ENCODE assay signal across 19 cellular contexts in the genomic region with DNA sequence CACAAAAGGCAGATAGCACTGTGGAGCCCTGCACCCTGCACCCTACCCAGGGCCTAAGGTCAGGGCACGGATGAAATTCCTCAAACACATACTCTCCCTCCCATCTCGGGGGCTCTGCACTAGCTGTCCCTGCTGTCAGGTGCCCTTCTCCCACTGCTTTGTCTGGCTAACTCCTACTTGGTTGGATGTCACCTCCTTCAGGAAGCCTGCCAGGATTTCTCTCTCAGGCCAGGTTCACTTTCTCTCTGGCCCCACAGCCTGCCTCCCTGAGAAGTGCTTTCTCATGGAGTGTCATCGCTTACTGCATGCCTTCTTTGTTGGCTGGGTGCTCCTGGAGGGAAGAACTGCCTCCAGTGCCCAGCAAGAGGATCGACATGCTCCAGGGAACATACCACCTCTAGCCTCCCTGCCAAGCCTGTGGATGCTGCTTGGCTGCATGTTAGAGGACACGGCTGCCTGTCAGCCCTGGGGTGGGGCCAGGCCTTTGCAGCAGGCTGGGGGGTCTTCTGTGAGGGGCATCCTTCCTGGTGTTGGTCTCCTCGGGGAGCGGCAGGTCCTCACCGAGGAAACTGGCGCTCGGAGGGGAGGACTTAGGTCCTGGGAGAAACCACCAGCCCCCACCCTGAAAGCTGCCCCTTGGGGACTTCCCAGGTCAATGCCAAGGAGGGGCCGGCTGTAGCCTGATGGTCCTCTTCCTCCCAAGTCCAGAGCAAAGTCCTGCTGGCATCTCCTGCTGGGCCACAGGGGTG. TPM values are rescaled to one million over a fixed set of nuclear protein-coding genes. Genes with fewer than 3 reads are reported as not detected.
DNase-seq lines count a peak whose midpoint lies in the region; ATAC-seq, FAIRE-seq and TF ChIP-seq lines count a peak whose summit lies in the region.
"Had no signal": no experiment of that assay in that cellular context is flagged by ENCODE, and none has a peak within 500 bp of the region (broad histone marks: within the 10 kb centered on the region; RNA-seq: fewer than 3 reads in every experiment).

No MANE protein-coding gene starts in this region.

- H3K9ac ChIP-seq in H1 (replicated peaks in 1 of 4; ENCODE audit: extremely low read depth in 1 of 4, low read depth in 3 of 4, low read length in 3 of 4) = no peak overlapping the region

- no peaks in the 10 kb centered on the region for H3K79me1 ChIP-seq in H1 (ENCODE audit: low read depth, low read length)

- WGBS in H1 (ENCODE audit: extremely low coverage in 1 of 2, insufficient coverage in 1 of 2, insufficient read length in 1 of 2, insufficient replicate concordance in 2 of 2, low coverage in 1 of 2, low lambda C conversion rate in 2 of 2, missing lambda C conversion rate in 1 of 2), 2 experiments = 76% methylated on average over 11 of the region's 11 CpGs; no CpG with 5 or more reads in 1 of the 2 experiments
- WGBS in right cardiac atrium = 75% methylated on average over 11 of the region's 11 CpGs
- WGBS in sigmoid colon, 2 donors = 80 to 93% methylated on average over 11 of the region's 11 CpGs

- H3F3A ChIP-seq in GM23338 (replicated peaks; ENCODE audit: low read depth) = no peaks in the 10 kb centered on the region

- no peaks in the 10 kb centered on the region for H3K9me2 ChIP-seq in GM23338 (ENCODE audit: insufficient read depth)

- DNase-seq in GM23338 (ENCODE audit: low spot score) (no peak), H1 (ENCODE audit: low read depth in 1 of 2, low spot score in 2 of 2) (no peak), right cardiac atrium (peak in 2 of 3 donors; percentile 44 to 48), progenitor cell of endocrine pancreas (ENCODE audit: low spot score, unreplicated experiment) (no peak), sigmoid colon (no peak), GM13977 (ENCODE audit: low spot score) (no peak), GM19238 (ENCODE audit: insufficient read length, low spot score) (no peak)
- DNase-seq: CD8-positive, alpha-beta memory T cell; DMS79 treated with DMSO at 0.1 percent for 48 hours; NCI-H1417 treated with DMSO at 0.1 percent for 48 hours; NCI-H187 treated with DMSO at 0.1 percent for 48 hours; NCI-H510A treated with DMSO at 0.1 percent for 48 hours; NCI-H774; OCI-M1; SHP77 treated with DMSO at 0.1 percent for 48 hours had no signal

- H3K79me2 ChIP-seq in GM23338 (replicated peaks; ENCODE audit: insufficient read depth) = no peaks in the 10 kb centered on the region
- no peaks in the 10 kb centered on the region for H3K79me2 ChIP-seq in H1 (ENCODE audit: control insufficient read depth in 1 of 2, insufficient read depth in 2 of 2, low read length in 2 of 2)

- TF ChIP-seq POLR2A in H1 (IDR thresholded peaks at IDR 0.05; ENCODE audit: control extremely low read depth in 1 of 2, low read depth in 2 of 2, low read length in 2 of 2) (no peak), sigmoid colon (IDR thresholded peaks at IDR 0.05) (no peak)

- H4K91ac ChIP-seq in H1 (replicated peaks; ENCODE audit: insufficient read length, low read length) = no peak overlapping the region

- TF ChIP-seq EP300 in H1 (IDR thresholded peaks at IDR 0.05; ENCODE audit: borderline replicate concordance in 1 of 2, low read depth in 2 of 2, low read length in 2 of 2) (no peak), sigmoid colon (IDR thresholded peaks at IDR 0.05) (no peak)

- peaks cover 4% of the 10 kb centered on the region; the same call in 1 of the 2 replicates for H3K4me1 ChIP-seq in GM23338 (ENCODE audit: insufficient read depth)
- peaks cover 0 to 12% (median 9%) of the 10 kb centered on the region in 4 experiments; a peak in 6 of 7 replicates for H3K4me1 ChIP-seq in H1 (replicated peaks in 1 of 4; ENCODE audit: control insufficient read depth in 3 of 4, insufficient read depth in 4 of 4, low read length in 3 of 4)
- peaks cover 4% of the 10 kb centered on the region for H3K4me1 ChIP-seq in right cardiac atrium (ENCODE audit: control insufficient read depth, insufficient read depth, low read length)
- H3K4me1 ChIP-seq in sigmoid colon = peaks cover 0 to 55% (median 37%) of the 10 kb centered on the region in 4 donors

- H3K9me3 ChIP-seq in H1 (ENCODE audit: insufficient read depth in 2 of 2, low read depth in 1 of 2, low read length in 1 of 2) = no peaks in the 10 kb centered on the region; a peak in 1 of 4 replicates
- no peaks in the 10 kb centered on the region for H3K9me3 ChIP-seq in right cardiac atrium (ENCODE audit: control insufficient read depth, low read length)
- no peaks in the 10 kb centered on the region for H3K9me3 ChIP-seq in sigmoid colon

- no peak for FAIRE-seq in H1 (lab: Jason Lieb, UNC)
- FAIRE-seq: D721Med had no signal

- H3K56ac ChIP-seq in H1 (replicated peaks; ENCODE audit: insufficient read length, low read depth, low read length) = no peak overlapping the region

- H3K14ac ChIP-seq in H1 (ENCODE audit: insufficient read length) = no peak overlapping the region

- in situ Hi-C loops in GM13977 (cut with MboI; ENCODE audit: low pct_unique_long_range_greater_than_20kb, low sequenced_read_pairs, unreplicated experiment) = no loop called here

- POLR2A ChIA-PET in H1 (lab: Charles Lee; ENCODE audit: partially characterized antibody) = interaction anchor here (1.2 kb wide), 1 partner anchor 9 kb away, joined by 3 read pairs; no protein-coding TSS in a partner anchor

- no peaks in the 10 kb centered on the region for H3K27me3 ChIP-seq in GM23338 (ENCODE audit: insufficient read depth)
- H3K27me3 ChIP-seq in H1 (replicated peaks in 1 of 4; ENCODE audit: control insufficient read depth in 3 of 4, extremely low read depth in 1 of 4, insufficient read depth in 3 of 4, low read length in 3 of 4) = no peaks in the 10 kb centered on the region
- H3K27me3 ChIP-seq in right cardiac atrium (ENCODE audit: control insufficient read depth, insufficient read depth) = no peaks in the 10 kb centered on the region
- no peaks in the 10 kb centered on the region for H3K27me3 ChIP-seq in sigmoid colon

- peak overlapping the region; percentile 43; the same call in 1 of the 2 replicates for H3K4me2 ChIP-seq in GM23338
- no peak overlapping the region for H3K4me2 ChIP-seq in H1 (ENCODE audit: insufficient read depth in 1 of 2, low read depth in 2 of 2, low read length in 2 of 2)

- no peak overlapping the region for H2AK5ac ChIP-seq in H1 (ENCODE audit: low read depth, low read length)

- peak overlapping the region; percentile 13; the same call in 1 of the 2 replicates for H3K18ac ChIP-seq in H1 (ENCODE audit: extremely low read depth, low read length)

- no peak overlapping the region for H2BK5ac ChIP-seq in H1 (ENCODE audit: low read depth, low read length)

- H2AFZ ChIP-seq in GM23338 = no peak overlapping the region
- H2AFZ ChIP-seq in H1 (ENCODE audit: low read length) = no peak overlapping the region

- TF ChIP-seq RAD21 in H1 (IDR thresholded peaks at IDR 0.05 in 1 of 2, conservative IDR thresholded peaks at IDR 0.05 in 1 of 2; ENCODE audit: low read depth in 2 of 2, low read length in 2 of 2) = no peak

- TF ChIP-seq CTCF in GM23338 (conservative IDR thresholded peaks at IDR 0.05; ENCODE audit: low read depth in 2 of 2) (no peak), H1 (IDR thresholded peaks at IDR 0.05; ENCODE audit: control extremely low read depth in 1 of 3, insufficient read depth in 1 of 3, low read depth in 1 of 3, low read length in 3 of 3) (no peak), progenitor cell of endocrine pancreas (IDR thresholded peaks at IDR 0.05; ENCODE audit: unreplicated experiment) (no peak), sigmoid colon (IDR thresholded peaks at IDR 0.05) (no peak), GM13977 (IDR thresholded peaks at IDR 0.05; ENCODE audit: extremely low read depth, insufficient read depth, missing control alignments) (no peak)

- H3K4ac ChIP-seq in H1 (replicated peaks; ENCODE audit: insufficient read length, low read depth, low read length) = no peak overlapping the region

- H3K4me3 Mint-ChIP-seq in GM23338 = no peak overlapping the region
- no peak overlapping the region for H3K4me3 Mint-ChIP-seq in progenitor cell of endocrine pancreas (ENCODE audit: low read depth)
- H3K4me3 Mint-ChIP-seq: CD8-positive, alpha-beta memory T cell had no signal

- H4K8ac ChIP-seq in H1 (ENCODE audit: extremely low read depth, insufficient read depth, low read length) = no peak overlapping the region; the same call in 1 of the 2 replicates

- no peak overlapping the region for H3K23ac ChIP-seq in H1 (ENCODE audit: insufficient read length)

- H3K27me3 Mint-ChIP-seq in GM23338 (ENCODE audit: insufficient read depth, low read depth, poor library complexity) (peaks cover 4% of the 10 kb centered on the region), progenitor cell of endocrine pancreas (peaks cover 12% of the 10 kb centered on the region)

- H3K9me3 Mint-ChIP-seq in GM23338 (peaks cover 8% of the 10 kb centered on the region), progenitor cell of endocrine pancreas (ENCODE audit: low read depth) (peaks cover 7% of the 10 kb centered on the region)

- no peak overlapping the region for H3K4me3 ChIP-seq in GM23338
- no peak overlapping the region for H3K4me3 ChIP-seq in H1 (ENCODE audit: extremely low read depth in 1 of 4, insufficient read depth in 2 of 4, low read depth in 3 of 4, low read length in 4 of 4)
- no peak overlapping the region for H3K4me3 ChIP-seq in right cardiac atrium (ENCODE audit: low read length)
- no peak overlapping the region for H3K4me3 ChIP-seq in sigmoid colon

- H4K20me1 ChIP-seq in GM23338 (replicated peaks; ENCODE audit: insufficient read depth) (no peaks in the 10 kb centered on the region), H1 (replicated peaks in 1 of 2; ENCODE audit: control insufficient read depth in 1 of 2, insufficient read depth in 2 of 2, low read length in 2 of 2) (no peaks in the 10 kb centered on the region)

- no peaks in the 10 kb centered on the region for H3K36me3 ChIP-seq in GM23338 (ENCODE audit: insufficient read depth)
- no peaks in the 10 kb centered on the region; a peak in 1 of 8 replicates for H3K36me3 ChIP-seq in H1 (ENCODE audit: control insufficient read depth in 2 of 4, insufficient read depth in 4 of 4, low read length in 3 of 4)
- no peaks in the 10 kb centered on the region for H3K36me3 ChIP-seq in sigmoid colon

- H3K27ac Mint-ChIP-seq in GM23338 (0 out of 2 replicates have a peak overlapping the region, but pooled peaks have one; percentile 40), progenitor cell of endocrine pancreas (peak overlapping the region; percentile 69)
- H3K27ac Mint-ChIP-seq: CD8-positive, alpha-beta memory T cell had no signal

- H3K27ac ChIP-seq in GM23338 (ENCODE audit: low read depth) (no peak overlapping the region), H1 (ENCODE audit: low read depth, low read length) (no peak overlapping the region), right cardiac atrium (ENCODE audit: low read length) (no peak overlapping the region), sigmoid colon (no peak overlapping the region)

- no peaks in the 10 kb centered on the region for H3K23me2 ChIP-seq in H1 (ENCODE audit: low read depth, low read length)

- no peak overlapping the region for H2BK120ac ChIP-seq in H1 (replicated peaks; ENCODE audit: low read depth, low read length)

- no peak overlapping the region; the same call in 1 of the 2 replicates for H2BK15ac ChIP-seq in H1 (ENCODE audit: low read length)

- H2BK20ac ChIP-seq in H1 (ENCODE audit: low read length) = 0 out of 2 replicates have a peak overlapping the region, but pooled peaks have one; percentile 18

- H2BK12ac ChIP-seq in H1 (ENCODE audit: low read depth, low read length) = no peak overlapping the region

- CTCF ChIA-PET in H1 (lab: Charles Lee; ENCODE audit: partially characterized antibody) = interaction anchor here (0.9 to 1.2 kb wide), 4 partner anchors 11 to 63 kb away, joined by 3 read pairs; no protein-coding TSS in a partner anchor

- H3K4me1 Mint-ChIP-seq in GM23338 (peaks cover 22% of the 10 kb centered on the region), progenitor cell of endocrine pancreas (ENCODE audit: low read depth) (peaks cover 23% of the 10 kb centered on the region)
- H3K4me1 Mint-ChIP-seq: CD8-positive, alpha-beta memory T cell had no signal

- intact Hi-C loops in right cardiac atrium (cut with DNase I) (no loop called here), sigmoid colon (cut with DNase I) (no loop called here)

- H4K5ac ChIP-seq in H1 (ENCODE audit: insufficient read length, low read depth, low read length) = no peak overlapping the region

- H3K36me3 Mint-ChIP-seq in GM23338 (ENCODE audit: low read depth) (no peaks in the 10 kb centered on the region; the same call in 2 of the 3 replicates), progenitor cell of endocrine pancreas (ENCODE audit: insufficient read depth) (peaks cover under 1% of the 10 kb centered on the region)

- ATAC-seq in GM23338 (no peak), right cardiac atrium (no peak), GM19397 (IDR thresholded peaks at IDR 0.05; ENCODE audit: unreplicated experiment) (no peak)
- ATAC-seq: SK-N-SH treated with all-trans-retinoic acid at 6 μM for 48 hours had no signal

RNA-seq across cellular contexts. Expression of gene ABLIM2, which starts 15.0 kb away (rescaled TPM):
- total RNA-seq in GM23338 (2014; rRNA removed; shearing (Covaris generic)) = 1.0 and 4.3 TPM in 2 replicates
- polyA plus RNA-seq in GM23338 (2016; fragmentation: Nextera tagmentation; extraction: Ambion mirVana) (0.78 and 1.5 TPM in 2 replicates), H1 (2011; rRNA removed) (3.0 TPM in 2 replicates), right cardiac atrium (4.2 TPM), sigmoid colon (10 to 100 TPM in 2 of 3 donors, 1 to 10 TPM in 1; 7.4 to 15.0 (median 11.3) TPM)
- 2.8 and 3.0 TPM in 2 replicates for total RNA-seq in H1 (2021; fragmentation: NEBNext Ultra II Directional; extraction: Animal tissue kit (Norgen Biotek cat#: 25700))
- 3.6 TPM for polyA plus RNA-seq in H1 (2011; cell fraction: cytosol; rRNA removed)
- polyA plus RNA-seq in H1 (2011; cell fraction: nucleus; rRNA removed) = 5.9 TPM
- 2.9 to 4.0 TPM (median 3.3 TPM) in 4 replicates for polyA plus RNA-seq in H1 (2012, experiment 1 of 2)
- 2.2 TPM for polyA plus RNA-seq in H1 (2012, experiment 2 of 2)
- 0.95 TPM for polyA plus RNA-seq in H1 (2013, experiment 1 of 2)
- polyA plus RNA-seq in H1 (2013, experiment 2 of 2) = 1.2 TPM
- 2.7 and 4.9 TPM in 2 replicates for polyA minus RNA-seq in H1 (2011; rRNA and poly(A)+ RNA removed)
- polyA minus RNA-seq in H1 (2011; cell fraction: cytosol; rRNA and poly(A)+ RNA removed) = 1.2 TPM
- 9.1 TPM for polyA minus RNA-seq in H1 (2011; cell fraction: nucleus; rRNA and poly(A)+ RNA removed)
- total RNA-seq in right cardiac atrium (10 to 100 TPM in 2 of 4 donors, 1 to 10 TPM in 2; 6.2 to 17.4 (median 9.6) TPM), progenitor cell of endocrine pancreas (5.7 and 7.5 TPM in 2 replicates), sigmoid colon (1 to 10 TPM; 3.1 to 8.9 (median 5.6) TPM)
- total RNA-seq: M059J had no signal

RNA-seq across cellular contexts. Expression of gene SH3TC1, which starts 55.5 kb away (rescaled TPM):
- 0.07 TPM in 1 of 2 replicates, not detected in the other for total RNA-seq in GM23338 (2014; rRNA removed; shearing (Covaris generic))
- not detected in 2 replicates for polyA plus RNA-seq in GM23338 (2016; fragmentation: Nextera tagmentation; extraction: Ambion mirVana)
- total RNA-seq in H1 (2021; fragmentation: NEBNext Ultra II Directional; extraction: Animal tissue kit (Norgen Biotek cat#: 25700)) = 0.29 TPM in 1 of 2 replicates, not detected in the other
- 0.13 and 0.15 TPM in 2 replicates for polyA plus RNA-seq in H1 (2011; rRNA removed)
- 0.14 TPM for polyA plus RNA-seq in H1 (2011; cell fraction: cytosol; rRNA removed)
- polyA plus RNA-seq in H1 (2011; cell fraction: nucleus; rRNA removed) = 0.29 TPM
- polyA plus RNA-seq in H1 (2012, experiment 1 of 2) = 0.08 to 0.36 TPM (median 0.14 TPM) in 4 replicates
- polyA plus RNA-seq in H1 (2012, experiment 2 of 2) = 0.22 TPM
- polyA plus RNA-seq in H1 (2013, experiment 1 of 2) = 0.16 TPM
- polyA plus RNA-seq in H1 (2013, experiment 2 of 2) = 0.07 TPM
- polyA minus RNA-seq in H1 (2011; rRNA and poly(A)+ RNA removed) = 0.13 and 0.71 TPM in 2 replicates
- polyA minus RNA-seq in H1 (2011; cell fraction: cytosol; rRNA and poly(A)+ RNA removed) = not detected
- 0.30 TPM for polyA minus RNA-seq in H1 (2011; cell fraction: nucleus; rRNA and poly(A)+ RNA removed)
- total RNA-seq in right cardiac atrium = 10 to 100 TPM in 3 of 4 donors, 1 to 10 TPM in 1; 6.6 to 17.1 (median 11.1) TPM
- 5.4 TPM for polyA plus RNA-seq in right cardiac atrium
- total RNA-seq in progenitor cell of endocrine pancreas = 11.2 and 12.5 TPM in 2 replicates
- 10 to 100 TPM in 1 of 4 donors, 1 to 10 TPM in 3; 6.4 to 24.4 (median 8.3) TPM for total RNA-seq in sigmoid colon
- 10 to 100 TPM in 1 of 3 donors, 1 to 10 TPM in 2; 3.0 to 14.2 (median 3.7) TPM for polyA plus RNA-seq in sigmoid colon

Comparison
In these comparisons a context has a peak if more than half of its experiments do, and no peak if none do; other contexts are left out.
1. DNase-seq: peak in right cardiac atrium (2 of 3); none in GM23338 (single experiment), H1 (0 of 2), progenitor cell of endocrine pancreas (single experiment), sigmoid colon (single experiment), GM13977 (single experiment) and GM19238 (single experiment).